In the genomic region with DNA sequence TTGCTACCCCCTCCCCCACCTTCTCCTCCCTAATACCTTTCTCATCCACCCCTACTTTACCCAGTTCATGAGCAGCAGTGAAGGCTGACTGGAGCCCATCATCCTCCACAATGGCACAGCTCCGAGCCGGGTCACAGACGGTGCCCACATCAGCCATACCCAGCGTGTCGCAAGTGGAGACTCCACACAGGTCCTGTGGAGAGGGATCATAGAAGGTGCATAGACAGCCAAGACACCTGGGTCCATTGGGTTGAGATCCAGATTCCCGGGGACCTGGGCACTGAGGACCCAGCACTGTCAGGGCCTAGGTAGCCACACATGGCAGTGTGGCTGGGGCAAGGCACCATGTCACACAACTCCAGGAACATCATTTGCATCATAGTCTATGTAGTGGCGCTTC, we compare ENCODE assay signal across 18 cellular contexts.
DNase-seq lines count a peak whose midpoint lies in the region; ATAC-seq and TF ChIP-seq lines count a peak whose summit lies in the region.
"Had no signal": no experiment of that assay in that cellular context is flagged by ENCODE, and none has a peak within 500 bp of the region (broad histone marks: within the 10 kb centered on the region; RNA-seq: fewer than 3 reads in every experiment).

No MANE protein-coding gene starts in this region.

- TF ChIP-seq CTCF in HFF-Myc (IDR thresholded peaks at IDR 0.05; ENCODE audit: low read depth, low read length, missing control alignments) = no peak

- no peaks in the 10 kb centered on the region for H3K36me3 Mint-ChIP-seq in stimulated activated memory B cell treated with anti-CD40 and anti-IgM and Interleukin-4, amounts not matched to agents 10 μg/mL and 1 μg/mL and 100 μg/mL, for 72 hours
- H3K36me3 Mint-ChIP-seq: type B pancreatic cell had no signal

- peak overlapping the region; percentile 100 for H3K27ac ChIP-seq in cingulate gyrus (ENCODE audit: low read depth, low read length)
- H3K27ac ChIP-seq in mucosa of rectum (ENCODE audit: low read depth in 2 of 2, low read length in 2 of 2) = peak overlapping the region; percentile 54 to 97
- H3K27ac ChIP-seq: neutrophil had no signal

- peaks cover 26 to 31% of the 10 kb centered on the region in 2 donors for H3K4me1 ChIP-seq in mucosa of rectum (ENCODE audit: control insufficient read depth in 2 of 2, insufficient read depth in 2 of 2, low read length in 2 of 2)

- no peaks in the 10 kb centered on the region for H3K9me3 ChIP-seq in mucosa of rectum (ENCODE audit: control insufficient read depth in 2 of 2, low read length in 2 of 2)
- H3K9me3 ChIP-seq: BE2C, body of pancreas, neutrophil had no signal

- no peak overlapping the region for H3K4me3 Mint-ChIP-seq in stimulated activated memory B cell treated with anti-CD40 and anti-IgM and Interleukin-4, amounts not matched to agents 10 μg/mL and 1 μg/mL and 100 μg/mL, for 72 hours
- H3K4me3 Mint-ChIP-seq: activated CD4-positive, alpha-beta memory T cell treated with anti-CD3 and anti-CD28 coated beads, Interleukin-2, amount 10 ng/mL, durations not matched to agents 7 days and 5 days; endodermal cell; type B pancreatic cell had no signal

- DNase-seq in HFF-Myc (ENCODE audit: extremely low read depth, low read depth) (no peak), activated gamma-delta T cell (lab: John Stamatoyannopoulos, UW) (no peak), DMS79 (lab: John Stamatoyannopoulos, UW) (no peak), hypothalamus (lab: John Stamatoyannopoulos, UW) (no peak)
- DNase-seq: activated CD4-positive, alpha-beta memory T cell treated with anti-CD3 and anti-CD28 coated beads, Interleukin-2, amount 10 ng/mL, durations not matched to agents 7 days and 5 days; activated effector memory CD4-positive, alpha-beta T cell treated with Interleukin-2 at 50 U/mL for 16 hours; BE2C; body of pancreas; NCI-H2081; stimulated activated CD4-positive, alpha-beta T cell treated with anti-CD3 and anti-CD28 coated beads, Interleukin-15, amount 100 ng/mL, for 24 hours; T-helper 9 cell had no signal

- H3K4me1 Mint-ChIP-seq in stimulated activated memory B cell treated with anti-CD40 and anti-IgM and Interleukin-4, amounts not matched to agents 10 μg/mL and 1 μg/mL and 100 μg/mL, for 72 hours = peaks cover 38% of the 10 kb centered on the region

- peak overlapping the region; percentile 40 for H3K27ac Mint-ChIP-seq in stimulated activated memory B cell treated with anti-CD40 and anti-IgM and Interleukin-4, amounts not matched to agents 10 μg/mL and 1 μg/mL and 100 μg/mL, for 72 hours
- H3K27ac Mint-ChIP-seq: activated CD4-positive, alpha-beta memory T cell treated with anti-CD3 and anti-CD28 coated beads, Interleukin-2, amount 10 ng/mL, durations not matched to agents 7 days and 5 days; endodermal cell had no signal

- no peaks in the 10 kb centered on the region for H3K27me3 Mint-ChIP-seq in stimulated activated memory B cell treated with anti-CD40 and anti-IgM and Interleukin-4, amounts not matched to agents 10 μg/mL and 1 μg/mL and 100 μg/mL, for 72 hours
- H3K27me3 Mint-ChIP-seq: activated CD4-positive, alpha-beta memory T cell treated with anti-CD3 and anti-CD28 coated beads, Interleukin-2, amount 10 ng/mL, durations not matched to agents 7 days and 5 days had no signal

- H3K4me3 ChIP-seq in HFF-Myc (replicated peaks; ENCODE audit: low read depth, low read length) (peak overlapping the region; percentile 47), mucosa of rectum (ENCODE audit: low read length in 2 of 2) (no peak overlapping the region)
- H3K4me3 ChIP-seq: body of pancreas had no signal

- peaks cover 0 to 4% of the 10 kb centered on the region in 2 donors for H3K36me3 ChIP-seq in mucosa of rectum (ENCODE audit: control insufficient read depth in 2 of 2, insufficient read depth in 2 of 2, low read length in 2 of 2)
- H3K36me3 ChIP-seq: BE2C, neutrophil had no signal

- no peaks in the 10 kb centered on the region for H3K27me3 ChIP-seq in mucosa of rectum (ENCODE audit: control insufficient read depth in 2 of 2, insufficient read depth in 2 of 2, low read length in 2 of 2)
- H3K27me3 ChIP-seq: BE2C, body of pancreas, neutrophil had no signal

- ATAC-seq in stimulated activated memory B cell treated with anti-CD40 and anti-IgM and Interleukin-4, amounts not matched to agents 10 μg/mL and 1 μg/mL and 100 μg/mL, for 72 hours = no peak
- ATAC-seq in HG03442 (IDR thresholded peaks at IDR 0.05; ENCODE audit: unreplicated experiment) = no peak
- ATAC-seq: body of pancreas had no signal

- H3K9me3 Mint-ChIP-seq in stimulated activated memory B cell treated with anti-CD40 and anti-IgM and Interleukin-4, amounts not matched to agents 10 μg/mL and 1 μg/mL and 100 μg/mL, for 72 hours = no peaks in the 10 kb centered on the region
- H3K9me3 Mint-ChIP-seq: activated CD4-positive, alpha-beta memory T cell treated with anti-CD3 and anti-CD28 coated beads, Interleukin-2, amount 10 ng/mL, durations not matched to agents 7 days and 5 days; endodermal cell; type B pancreatic cell had no signal

- H3K9ac ChIP-seq in mucosa of rectum (ENCODE audit: low read depth in 1 of 2, low read length in 2 of 2) = no peak overlapping the region
